ENCODE assay signal across 17 cellular contexts in the genomic region with DNA sequence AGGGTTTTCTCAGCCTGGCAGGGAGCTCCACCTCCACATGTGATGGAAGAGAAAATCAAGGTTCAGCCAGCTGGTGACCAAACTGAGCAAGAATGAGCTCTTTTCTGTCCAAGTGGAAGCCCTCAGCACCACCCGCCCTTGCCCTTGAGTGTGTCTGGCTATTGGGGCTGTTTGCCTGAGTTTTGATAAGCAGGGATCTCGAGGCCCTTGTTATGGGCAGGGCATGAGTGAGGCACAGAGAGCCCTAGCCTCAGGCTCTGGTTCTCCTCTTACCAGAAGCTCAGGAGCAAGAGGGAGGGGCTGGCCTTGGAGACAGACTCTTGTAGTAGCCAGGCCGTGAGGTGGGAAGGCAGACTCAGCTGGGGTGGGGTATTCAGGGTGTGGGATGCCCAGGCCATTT. TPM values are rescaled to one million over a fixed set of nuclear protein-coding genes. Genes with fewer than 3 reads are reported as not detected.
DNase-seq lines count a peak whose midpoint lies in the region; ATAC-seq and TF ChIP-seq lines count a peak whose summit lies in the region.
"Had no signal": no experiment of that assay in that cellular context is flagged by ENCODE, and none has a peak within 500 bp of the region (broad histone marks: within the 10 kb centered on the region; RNA-seq: fewer than 3 reads in every experiment).

No MANE protein-coding gene starts in this region.

- DNase-seq in GM23338 (ENCODE audit: low spot score) (no peak), Peyer's patch (peak in 2 of 3 donors; percentile 34 to 35), left lung (peak; percentile 37 to 75), thyroid gland (peak; percentile 78 to 85), NCI-H2029 treated with DMSO at 0.1 percent for 48 hours (lab: John Stamatoyannopoulos, UW) (no peak), left lobe of liver (ENCODE audit: low spot score) (no peak)
- DNase-seq: AML-193, Caco-2, DMS153, KG1, NCI-H1436 treated with DMSO at 0.1 percent for 48 hours, NCI-H2081, NCI-H510A, NCI-H82, Right ventricle myocardium superior had no signal

- no peaks in the 10 kb centered on the region for H3K9me3 ChIP-seq in Peyer's patch
- no peaks in the 10 kb centered on the region for H3K9me3 ChIP-seq in left lung
- H3K9me3 ChIP-seq in thyroid gland, result no peaks in the 10 kb centered on the region
- H3K9me3 ChIP-seq: Caco-2 had no signal

- 24 to 31% methylated on average over 3 of the region's 3 CpGs for WGBS in thyroid gland, 2 donors

- peaks cover 4% of the 10 kb centered on the region; the same call in 1 of the 3 replicates for H3K4me1 Mint-ChIP-seq in GM23338

- no peaks in the 10 kb centered on the region for H3K36me3 Mint-ChIP-seq in GM23338 (ENCODE audit: low read depth)

- no peak overlapping the region for H3K27ac Mint-ChIP-seq in GM23338

- no peaks in the 10 kb centered on the region; the same call in 1 of the 2 replicates for H4K20me1 ChIP-seq in GM23338 (replicated peaks; ENCODE audit: insufficient read depth)

- H3K4me1 ChIP-seq in GM23338 (ENCODE audit: insufficient read depth), result no peaks in the 10 kb centered on the region
- no peaks in the 10 kb centered on the region for H3K4me1 ChIP-seq in Peyer's patch
- H3K4me1 ChIP-seq in left lung, result no peaks in the 10 kb centered on the region
- H3K4me1 ChIP-seq in thyroid gland, result peaks cover 8 to 11% of the 10 kb centered on the region in 2 donors
- H3K4me1 ChIP-seq: Caco-2 had no signal

- intact Hi-C loops in left lung (cut with DNase I), result no loop called here
- intact Hi-C loops in thyroid gland (cut with DNase I), result no loop called here

- no peak overlapping the region for H3K4me2 ChIP-seq in GM23338

- H3K79me2 ChIP-seq in GM23338 (replicated peaks; ENCODE audit: insufficient read depth), result no peaks in the 10 kb centered on the region

- H3K27ac ChIP-seq in GM23338 (ENCODE audit: low read depth), result no peak overlapping the region
- H3K27ac ChIP-seq in Peyer's patch, result no peak overlapping the region
- H3K27ac ChIP-seq in left lung, result peak overlapping the region in 1 of 2 donors; percentile 53
- H3K27ac ChIP-seq in thyroid gland, result no peak overlapping the region
- H3K27ac ChIP-seq: SK-N-MC had no signal

- H3K36me3 ChIP-seq in GM23338 (ENCODE audit: insufficient read depth) (no peaks in the 10 kb centered on the region), Peyer's patch (no peaks in the 10 kb centered on the region), left lung (no peaks in the 10 kb centered on the region), thyroid gland (no peaks in the 10 kb centered on the region)

- peaks cover 30% of the 10 kb centered on the region for H3K27me3 Mint-ChIP-seq in GM23338 (ENCODE audit: insufficient read depth, low read depth, poor library complexity)

- H3F3A ChIP-seq in GM23338 (replicated peaks; ENCODE audit: low read depth), result no peaks in the 10 kb centered on the region

- TF ChIP-seq POLR2A in Peyer's patch (IDR thresholded peaks at IDR 0.05) (no peak), thyroid gland (IDR thresholded peaks at IDR 0.05) (no peak)

- no peak overlapping the region for H3K4me3 ChIP-seq in GM23338
- H3K4me3 ChIP-seq in Peyer's patch, result no peak overlapping the region
- no peak overlapping the region for H3K4me3 ChIP-seq in left lung
- H3K4me3 ChIP-seq in thyroid gland (replicated peaks in 1 of 3), result no peak overlapping the region
- H3K4me3 ChIP-seq: SK-N-MC had no signal

- no peaks in the 10 kb centered on the region for H3K9me3 Mint-ChIP-seq in GM23338

- no peak overlapping the region for H2AFZ ChIP-seq in GM23338

- H3K4me3 Mint-ChIP-seq in GM23338, result no peak overlapping the region

- peaks cover 15% of the 10 kb centered on the region for H3K9me2 ChIP-seq in GM23338 (ENCODE audit: insufficient read depth)

- H3K27me3 ChIP-seq in GM23338 (ENCODE audit: insufficient read depth) (peaks cover 63% of the 10 kb centered on the region), Peyer's patch (no peaks in the 10 kb centered on the region), left lung (peaks cover 0 to 8% of the 10 kb centered on the region in 2 donors), thyroid gland (no peaks in the 10 kb centered on the region)

- ATAC-seq in GM23338 (peak; percentile 52), left lung (peak; percentile 91), HG02642 (IDR thresholded peaks at IDR 0.05; ENCODE audit: poor library complexity, unreplicated experiment) (no peak), left lobe of liver (no peak)

- no peak for TF ChIP-seq CTCF in GM23338 (conservative IDR thresholded peaks at IDR 0.05; ENCODE audit: low read depth in 2 of 2)
- TF ChIP-seq CTCF in Peyer's patch (IDR thresholded peaks at IDR 0.05), result no peak
- no peak for TF ChIP-seq CTCF in left lung (IDR thresholded peaks at IDR 0.05)
- no peak for TF ChIP-seq CTCF in thyroid gland (IDR thresholded peaks at IDR 0.05)

TF ChIP-seq in GM23338, 12 proteins besides CTCF, POLR2A, EP300 and RAD21:
- TF ChIP-seq ZNF114 (CRISPR knock-in tag; IDR thresholded peaks at IDR 0.05) (no peak), CREB1 (CRISPR knock-in tag; IDR thresholded peaks at IDR 0.05; ENCODE audit: low read depth) (no peak), STAT1 (IDR thresholded peaks at IDR 0.05; ENCODE audit: unreplicated experiment) (no peak)

RNA-seq across cellular contexts. Expression of gene ARF1, which starts 37.5 kb away (rescaled TPM):
- total RNA-seq in GM23338 (2014; rRNA removed; shearing (Covaris generic)), result 199 and 210 TPM in 2 replicates
- 292 and 306 TPM in 2 replicates for polyA plus RNA-seq in GM23338 (2016; fragmentation: Nextera tagmentation; extraction: Ambion mirVana)
- total RNA-seq in Peyer's patch (100 to 1,000 TPM; 243 to 434 (median 392) TPM), left lung (100 to 1,000 TPM; 407 to 455 TPM), thyroid gland (100 to 1,000 TPM; 378 to 457 (median 410) TPM), left lobe of liver (172 TPM)

RNA-seq across cellular contexts. Expression of gene WNT3A, which starts 38.2 kb away (rescaled TPM):
- 0.07 and 0.12 TPM in 2 replicates for total RNA-seq in GM23338 (2014; rRNA removed; shearing (Covaris generic))
- 0.40 and 0.65 TPM in 2 replicates for polyA plus RNA-seq in GM23338 (2016; fragmentation: Nextera tagmentation; extraction: Ambion mirVana)
- total RNA-seq in Peyer's patch (not detected), left lung (1 to 10 TPM in 1 of 2 donors, under 1 TPM in 1; 0.96 to 1.5 TPM), thyroid gland (not detected), left lobe of liver (not detected)
- total RNA-seq: Right ventricle myocardium superior had no signal

RNA-seq across cellular contexts. Expression of gene C1orf35, which starts 58.2 kb away (rescaled TPM):
- 11.3 and 14.0 TPM in 2 replicates for total RNA-seq in GM23338 (2014; rRNA removed; shearing (Covaris generic))
- polyA plus RNA-seq in GM23338 (2016; fragmentation: Nextera tagmentation; extraction: Ambion mirVana), result 67.6 and 75.9 TPM in 2 replicates
- total RNA-seq in Peyer's patch (10 to 100 TPM in 3 of 4 donors, 1 to 10 TPM in 1; 6.0 to 19.8 (median 16.2) TPM), left lung (10 to 100 TPM; 12.6 to 13.2 TPM), thyroid gland (10 to 100 TPM in 3 of 4 donors, 1 to 10 TPM in 1; 8.3 to 26.5 (median 13.6) TPM), left lobe of liver (6.9 TPM)

Comparison
In these comparisons a context has a peak if more than half of its experiments do, and no peak if none do; other contexts are left out.
1. ATAC-seq: peak in GM23338 (single experiment) and left lung (single experiment); none in HG02642 (single experiment) and left lobe of liver (single experiment).
2. DNase-seq: peak in Peyer's patch (2 of 3), left lung (2 of 2) and thyroid gland (2 of 2); none in GM23338 (single experiment), NCI-H2029 treated with DMSO at 0.1 percent for 48 hours (single experiment) and left lobe of liver (single experiment).